In genomic region chr5:91042225-91042624, GRCh38 we compare ENCODE assay signal across 20 cellular contexts.
A peak's percentile ranks its signal among the peaks of the same experiment; 100 is the strongest.
DNase-seq lines count a peak whose midpoint lies in the region; ATAC-seq and TF ChIP-seq lines count a peak whose summit lies in the region.
"Had no signal": no experiment of that assay in that cellular context is flagged by ENCODE, and none has a peak within 500 bp of the region (broad histone marks: within the 10 kb centered on the region; RNA-seq: fewer than 3 reads in every experiment).

No MANE protein-coding gene starts in this region.

- ATAC-seq in PC-3 (no peak), mucosa of descending colon (peak; percentile 59), left lobe of liver (no peak)
- ATAC-seq: A549; CD8-positive, alpha-beta T cell had no signal

- no peak overlapping the region for H2AFZ ChIP-seq in PC-3 (ENCODE audit: low read length)
- H2AFZ ChIP-seq in hepatocyte, result no peak overlapping the region
- no peak overlapping the region for H2AFZ ChIP-seq in PC-9

- H3K9ac ChIP-seq in PC-3 (ENCODE audit: low read length), result no peak overlapping the region
- no peak overlapping the region for H3K9ac ChIP-seq in colonic mucosa (ENCODE audit: low read depth in 2 of 2, low read length in 2 of 2)
- H3K9ac ChIP-seq: BLaER1 treated with 17β-estradiol and CSF1 and Interleukin-3, amounts not matched to agents 10 nM and 100 nM had no signal

- H3K9me2 ChIP-seq in PC-3 (replicated peaks; ENCODE audit: low read length) (no peaks in the 10 kb centered on the region; the same call in 1 of the 2 replicates), hepatocyte (replicated peaks; ENCODE audit: insufficient read depth) (no peaks in the 10 kb centered on the region), PC-9 (ENCODE audit: insufficient read depth) (no peaks in the 10 kb centered on the region)

- H3K27me3 Mint-ChIP-seq in activated naive CD8-positive, alpha-beta T cell treated with anti-CD3 and anti-CD28 coated beads for 36 hours, result peaks cover 6% of the 10 kb centered on the region

- intact Hi-C loops in PC-3 (cut with micrococcal nuclease) (no loop called here), colonic mucosa (cut with DNase I) (no loop called here), mucosa of descending colon (cut with DNase I, micrococcal nuclease) (no loop called here), testis (cut with DNase I; ENCODE audit: low total_unique reads) (no loop called here), PC-9 (cut with micrococcal nuclease; ENCODE audit: unreplicated experiment) (no loop called here)

- H3K27me3 ChIP-seq in PC-3 (ENCODE audit: low read length) (no peaks in the 10 kb centered on the region), colonic mucosa (no peaks in the 10 kb centered on the region), hepatocyte (no peaks in the 10 kb centered on the region), testis (no peaks in the 10 kb centered on the region), PC-9 (ENCODE audit: insufficient read depth, low read depth) (no peaks in the 10 kb centered on the region)
- H3K27me3 ChIP-seq: BLaER1 treated with 17β-estradiol and CSF1 and Interleukin-3, amounts not matched to agents 10 nM and 100 nM had no signal

- H4K20me1 ChIP-seq in PC-3 (ENCODE audit: low read length) (no peaks in the 10 kb centered on the region), hepatocyte (ENCODE audit: insufficient read depth, poor library complexity, severe bottlenecking) (no peaks in the 10 kb centered on the region), PC-9 (ENCODE audit: insufficient read depth) (no peaks in the 10 kb centered on the region)
- H4K20me1 ChIP-seq: BLaER1 treated with 17β-estradiol and CSF1 and Interleukin-3, amounts not matched to agents 10 nM and 100 nM had no signal

- DNase-seq in PC-3 (no peak), colonic mucosa (no peak), hepatocyte (ENCODE audit: low spot score) (no peak), mucosa of descending colon (no peak), testis (no peak), PC-9 (no peak), left lobe of liver (ENCODE audit: low spot score) (no peak)
- no peak for DNase-seq in activated naive CD8-positive, alpha-beta T cell treated with anti-CD3 and anti-CD28 coated beads for 36 hours
- DNase-seq: AML-193; Caco-2; Calu3; CD4-positive, alpha-beta T cell; CD8-positive, alpha-beta T cell; DMS79 treated with DMSO at 0.1 percent for 48 hours; GF-D8 had no signal

- no peak overlapping the region for H3K4me2 ChIP-seq in PC-3 (ENCODE audit: low read length)
- H3K4me2 ChIP-seq in hepatocyte, result peak overlapping the region; percentile 30
- no peak overlapping the region for H3K4me2 ChIP-seq in PC-9
- H3K4me2 ChIP-seq: A549 had no signal

- H3K4me1 ChIP-seq in PC-3 (ENCODE audit: insufficient read depth, low read length) (peaks cover 17% of the 10 kb centered on the region), colonic mucosa (no peaks in the 10 kb centered on the region), hepatocyte (ENCODE audit: insufficient read depth) (peaks cover 8% of the 10 kb centered on the region), mucosa of descending colon (ENCODE audit: low read depth) (peaks cover 5% of the 10 kb centered on the region), testis (no peaks in the 10 kb centered on the region), PC-9 (replicated peaks; ENCODE audit: insufficient read depth) (no peaks in the 10 kb centered on the region)
- H3K4me1 ChIP-seq: Caco-2 had no signal

- BruUV-seq in PC-3 (replicated peaks; lab: Mats Ljungman, UMichigan) (no TSS peak), PC-9 (replicated peaks; lab: Mats Ljungman, UMichigan) (no TSS peak)

- no peak for TF ChIP-seq POLR2A in testis (IDR thresholded peaks at IDR 0.05)

- no peaks in the 10 kb centered on the region for H3K36me3 Mint-ChIP-seq in activated naive CD8-positive, alpha-beta T cell treated with anti-CD3 and anti-CD28 coated beads for 36 hours
- H3K36me3 Mint-ChIP-seq: CD8-positive, alpha-beta T cell had no signal

- no peak overlapping the region for H3K27ac Mint-ChIP-seq in activated naive CD8-positive, alpha-beta T cell treated with anti-CD3 and anti-CD28 coated beads for 36 hours
- H3K27ac Mint-ChIP-seq: B cell; CD4-positive, alpha-beta T cell; CD8-positive, alpha-beta T cell had no signal

- H3K79me2 ChIP-seq in PC-3 (ENCODE audit: low read length) (no peaks in the 10 kb centered on the region), hepatocyte (no peaks in the 10 kb centered on the region), PC-9 (ENCODE audit: low read depth) (no peaks in the 10 kb centered on the region)

- POLR2A ChIA-PET in PC-3 (lab: Charles Lee; ENCODE audit: unreplicated experiment) (no interaction called here), PC-9 (lab: Charles Lee; ENCODE audit: unreplicated experiment) (no interaction called here)

- no peaks in the 10 kb centered on the region for H3K4me1 Mint-ChIP-seq in activated naive CD8-positive, alpha-beta T cell treated with anti-CD3 and anti-CD28 coated beads for 36 hours
- H3K4me1 Mint-ChIP-seq: B cell had no signal

- CTCF ChIA-PET in PC-3 (lab: Charles Lee), result no interaction called here
- CTCF ChIA-PET in PC-9 (lab: Charles Lee), result no interaction called here

- H3K9me3 ChIP-seq in PC-3 (ENCODE audit: low read length) (no peaks in the 10 kb centered on the region), colonic mucosa (no peaks in the 10 kb centered on the region), hepatocyte (ENCODE audit: low read depth) (no peaks in the 10 kb centered on the region), mucosa of descending colon (no peaks in the 10 kb centered on the region), testis (no peaks in the 10 kb centered on the region), PC-9 (ENCODE audit: insufficient read depth, low read depth) (no peaks in the 10 kb centered on the region)
- H3K9me3 ChIP-seq: BLaER1 treated with 17β-estradiol and CSF1 and Interleukin-3, amounts not matched to agents 10 nM and 100 nM; Caco-2 had no signal

- TF ChIP-seq CTCF in PC-3 (conservative IDR thresholded peaks at IDR 0.05; ENCODE audit: low read depth, low read length), result no peak
- TF ChIP-seq CTCF in colonic mucosa (IDR thresholded peaks at IDR 0.05), result no peak
- no peak for TF ChIP-seq CTCF in hepatocyte (IDR thresholded peaks at IDR 0.05; ENCODE audit: poor library complexity)
- TF ChIP-seq CTCF in mucosa of descending colon (IDR thresholded peaks at IDR 0.05), result no peak
- no peak for TF ChIP-seq CTCF in testis (IDR thresholded peaks at IDR 0.05)
- no peak for TF ChIP-seq CTCF in PC-9 (conservative IDR thresholded peaks at IDR 0.05)

- H3F3A ChIP-seq in PC-3 (ENCODE audit: low read length, unreplicated experiment), result no peaks in the 10 kb centered on the region
- no peaks in the 10 kb centered on the region for H3F3A ChIP-seq in PC-9 (ENCODE audit: insufficient read depth, low read depth)

- no peak overlapping the region for H3K4me3 Mint-ChIP-seq in activated naive CD8-positive, alpha-beta T cell treated with anti-CD3 and anti-CD28 coated beads for 36 hours
- H3K4me3 Mint-ChIP-seq: B cell; CD4-positive, alpha-beta T cell; CD8-positive, alpha-beta T cell had no signal

- H3K9me3 Mint-ChIP-seq in activated naive CD8-positive, alpha-beta T cell treated with anti-CD3 and anti-CD28 coated beads for 36 hours, result peaks cover 4% of the 10 kb centered on the region
- H3K9me3 Mint-ChIP-seq: CD4-positive, alpha-beta T cell had no signal

- H3K4me3 ChIP-seq in PC-3 (ENCODE audit: low read length) (no peak overlapping the region), colonic mucosa (no peak overlapping the region), hepatocyte (no peak overlapping the region), mucosa of descending colon (no peak overlapping the region), testis (no peak overlapping the region), PC-9 (no peak overlapping the region)
- H3K4me3 ChIP-seq: A549; BLaER1 treated with 17β-estradiol and CSF1 and Interleukin-3, amounts not matched to agents 10 nM and 100 nM had no signal

- H3K36me3 ChIP-seq in PC-3 (ENCODE audit: low read depth, low read length) (no peaks in the 10 kb centered on the region), colonic mucosa (no peaks in the 10 kb centered on the region), hepatocyte (replicated peaks; ENCODE audit: insufficient read depth, low read depth) (no peaks in the 10 kb centered on the region), mucosa of descending colon (ENCODE audit: low read depth) (no peaks in the 10 kb centered on the region), testis (ENCODE audit: low read depth, missing control alignments) (no peaks in the 10 kb centered on the region), PC-9 (ENCODE audit: low read depth) (no peaks in the 10 kb centered on the region)
- H3K36me3 ChIP-seq: BLaER1 treated with 17β-estradiol and CSF1 and Interleukin-3, amounts not matched to agents 10 nM and 100 nM had no signal

- H3K27ac ChIP-seq in PC-3 (ENCODE audit: low read length), result peak overlapping the region; percentile 25
- peak overlapping the region; percentile 13 for H3K27ac ChIP-seq in colonic mucosa
- peak overlapping the region; percentile 22 for H3K27ac ChIP-seq in hepatocyte
- no peak overlapping the region for H3K27ac ChIP-seq in testis
- H3K27ac ChIP-seq in PC-9, result no peak overlapping the region
- H3K27ac ChIP-seq: 22Rv1; A549; BLaER1 treated with 17β-estradiol and CSF1 and Interleukin-3, amounts not matched to agents 10 nM and 100 nM; C4-2B had no signal

- 100% methylated on average over 1 of the region's 1 CpG for WGBS in hepatocyte (ENCODE audit: low lambda C conversion rate, missing lambda C conversion rate)
- WGBS in testis, 2 donors, result 89 to 91% methylated on average over 1 of the region's 1 CpG

Comparison
In these comparisons a context has a peak if more than half of its experiments do, and no peak if none do; other contexts are left out.
1. H3K27ac ChIP-seq: peak in PC-3 (single experiment), colonic mucosa (single experiment) and hepatocyte (single experiment); none in testis (0 of 2) and PC-9 (single experiment).